Comparison of ENCODE assay signal across 9 cellular contexts in the genomic region with DNA sequence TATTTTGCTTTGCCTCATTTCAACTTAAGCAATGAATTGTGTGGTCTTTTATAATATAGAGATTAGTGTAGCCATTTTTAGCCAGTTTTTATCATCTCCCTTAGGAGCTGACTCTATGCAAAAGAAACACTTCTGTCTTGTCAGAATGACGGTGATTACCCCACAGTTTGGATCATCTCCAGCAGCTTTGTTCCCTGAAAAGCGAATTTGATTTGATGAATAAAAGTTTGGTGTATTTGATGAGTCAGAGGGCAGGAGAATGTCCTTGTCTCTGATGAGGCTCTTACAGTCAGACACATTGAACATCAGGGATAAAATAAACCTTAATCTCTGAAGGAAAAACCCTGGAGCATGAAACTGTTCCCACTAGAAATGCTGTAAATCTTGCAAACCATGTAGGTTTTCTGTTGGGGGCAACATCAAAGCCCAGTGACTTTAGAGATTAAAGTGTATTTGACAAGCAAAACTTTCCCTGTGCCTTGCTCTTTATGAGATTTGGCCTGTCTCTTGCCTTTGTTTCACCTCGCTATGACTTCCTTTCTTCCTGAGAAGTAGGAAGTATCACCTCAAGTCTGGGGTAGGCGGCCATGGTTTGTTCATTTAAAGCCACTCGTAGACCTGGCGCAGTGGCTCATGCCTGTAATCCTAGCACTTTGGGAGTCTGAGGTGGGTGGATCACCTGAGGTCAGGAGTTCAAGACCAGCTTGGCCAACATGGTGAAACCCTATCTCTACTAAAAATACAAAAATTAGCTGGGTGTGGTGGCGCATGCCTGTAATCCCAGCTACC.
DNase-seq lines count a peak whose midpoint lies in the region; ATAC-seq and TF ChIP-seq lines count a peak whose summit lies in the region.
"Had no signal": no experiment of that assay in that cellular context is flagged by ENCODE, and none has a peak within 500 bp of the region (broad histone marks: within the 10 kb centered on the region; RNA-seq: fewer than 3 reads in every experiment).

No MANE protein-coding gene starts in this region.

- no peak for TF ChIP-seq POLR2A in ovary (IDR thresholded peaks at IDR 0.05)

- H3K9ac ChIP-seq in neuronal stem cell (ENCODE audit: low read depth, low read length, poor library complexity) = no peak overlapping the region

- no peak overlapping the region for H3K27ac ChIP-seq in ovary
- no peak overlapping the region for H3K27ac ChIP-seq in neuronal stem cell (replicated peaks; ENCODE audit: low read length)

- DNase-seq in Caki2 (ENCODE audit: low read depth) (peak; percentile 14), NCI-H345 (lab: John Stamatoyannopoulos, UW) (peak; percentile 28), dermis blood vessel endothelial cell (peak; percentile 49), ovary (peak in 3 of 5 donors; percentile 34 to 76 (median 54)), NCI-H524 (lab: John Stamatoyannopoulos, UW) (no peak), neuronal stem cell (ENCODE audit: low spot score) (no peak)
- DNase-seq: NCI-H1048 had no signal

- no peak overlapping the region for H2BK5ac ChIP-seq in neuronal stem cell (ENCODE audit: low read length)

- TF ChIP-seq CTCF in ovary (IDR thresholded peaks at IDR 0.05) = no peak

- TF ChIP-seq EP300 in ovary (IDR thresholded peaks at IDR 0.05) = no peak

- no peaks in the 10 kb centered on the region for H3K27me3 ChIP-seq in ovary
- peaks cover 0 to 16% (median 2%) of the 10 kb centered on the region in 3 experiments for H3K27me3 ChIP-seq in neuronal stem cell (ENCODE audit: control insufficient read depth in 3 of 3, insufficient read depth in 3 of 3, low read depth in 1 of 3, low read length in 3 of 3)

- 66 to 69% (median 67%) methylated on average over 7 of the region's 7 CpGs for WGBS in ovary, 3 donors
- WGBS in neuronal stem cell (ENCODE audit: extremely low coverage in 2 of 2, insufficient read length in 2 of 2, insufficient replicate concordance in 1 of 2), 2 donors = no CpG with 5 or more reads among the region's 7 CpGs

- no peak overlapping the region for H3K18ac ChIP-seq in neuronal stem cell (ENCODE audit: low read length)

- H3K36me3 ChIP-seq in ovary (no peaks in the 10 kb centered on the region), neuronal stem cell (replicated peaks in 1 of 2; ENCODE audit: control insufficient read depth in 2 of 2, insufficient read depth in 2 of 2, low read length in 2 of 2) (no peaks in the 10 kb centered on the region)

- no peak overlapping the region for H2BK12ac ChIP-seq in neuronal stem cell (ENCODE audit: low read length)

- no peaks in the 10 kb centered on the region for H3K79me1 ChIP-seq in neuronal stem cell (ENCODE audit: low read depth, low read length)

- H4K8ac ChIP-seq in neuronal stem cell (ENCODE audit: low read depth, low read length) = no peak overlapping the region

- in situ Hi-C loops in Caki2 (cut with HindIII; ENCODE audit: low pct_unique_long_range_greater_than_20kb, low sequenced_read_pairs) = no loop called here

- H2AK5ac ChIP-seq in neuronal stem cell (ENCODE audit: low read depth, low read length) = no peak overlapping the region

- H2AFZ ChIP-seq in neuronal stem cell (ENCODE audit: low read length) = no peak overlapping the region

- H4K91ac ChIP-seq in neuronal stem cell (ENCODE audit: low read depth, low read length, poor library complexity) = no peak overlapping the region

- H3K4ac ChIP-seq in neuronal stem cell (ENCODE audit: low read length) = no peak overlapping the region

- no peak overlapping the region for H3K14ac ChIP-seq in neuronal stem cell (ENCODE audit: low read length)

- no peak overlapping the region for H3K4me3 ChIP-seq in ovary
- no peak overlapping the region for H3K4me3 ChIP-seq in neuronal stem cell (ENCODE audit: low read length in 2 of 2)

- peaks cover 10% of the 10 kb centered on the region for H3K4me1 ChIP-seq in ovary (ENCODE audit: insufficient read depth)
- peaks cover 10 to 44% of the 10 kb centered on the region in 2 donors for H3K4me1 ChIP-seq in neuronal stem cell (ENCODE audit: control insufficient read depth in 2 of 2, insufficient read depth in 1 of 2, low read depth in 1 of 2, low read length in 2 of 2)

- H3K23ac ChIP-seq in neuronal stem cell (ENCODE audit: low read depth, low read length, poor library complexity) = no peak overlapping the region

- ATAC-seq in GM21390 (IDR thresholded peaks at IDR 0.05; ENCODE audit: unreplicated experiment) (no peak), GM21723 (IDR thresholded peaks at IDR 0.05; ENCODE audit: unreplicated experiment) (no peak)

- H3K9me3 ChIP-seq in ovary = no peaks in the 10 kb centered on the region
- H3K9me3 ChIP-seq in neuronal stem cell (replicated peaks in 1 of 2; ENCODE audit: control insufficient read depth in 2 of 2, insufficient read depth in 1 of 2, low read depth in 1 of 2, low read length in 2 of 2) = no peaks in the 10 kb centered on the region

- intact Hi-C loops in ovary (cut with DNase I) = no loop called here

- no peak overlapping the region for H2BK15ac ChIP-seq in neuronal stem cell (ENCODE audit: low read length)

- H3K4me2 ChIP-seq in neuronal stem cell (ENCODE audit: insufficient read depth, low read length, poor library complexity, severe bottlenecking) = no peak overlapping the region

- H2BK120ac ChIP-seq in neuronal stem cell (ENCODE audit: low read depth, low read length) = no peak overlapping the region

Comparison
In these comparisons a context has a peak if more than half of its experiments do, and no peak if none do; other contexts are left out.
1. DNase-seq: peak in Caki2 (single experiment), NCI-H345 (single experiment), dermis blood vessel endothelial cell (single experiment) and ovary (3 of 5); none in NCI-H524 (0 of 2) and neuronal stem cell (single experiment).